ENCODE assay signal across 1 cellular context in the genomic region with DNA sequence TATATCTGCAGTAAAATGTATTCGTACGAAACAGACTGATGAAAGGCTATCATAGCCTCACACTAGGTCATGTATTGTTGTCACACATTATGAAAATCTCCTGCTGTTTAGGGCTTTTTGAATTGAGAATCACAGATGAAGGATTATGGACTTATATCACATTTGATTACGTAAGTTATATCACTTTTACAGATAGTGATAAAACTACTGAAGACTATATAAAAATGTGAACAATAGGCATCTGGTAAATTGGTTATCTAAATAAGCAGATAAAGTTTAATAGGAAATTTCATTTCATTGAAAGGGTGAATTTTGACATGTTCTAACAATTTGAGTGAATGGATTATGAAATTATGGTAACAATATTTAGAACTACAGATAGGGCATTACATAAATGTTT.
TF ChIP-seq lines count a peak whose summit lies in the region.

No MANE protein-coding gene starts in this region.

TF ChIP-seq in SK-N-SH, 30 proteins besides CTCF, POLR2A, EP300 and RAD21:
- TF ChIP-seq USF2 (IDR thresholded peaks at IDR 0.05; ENCODE audit: borderline replicate concordance, low read depth, low read length) = no peak
- TF ChIP-seq PBX3 (IDR thresholded peaks at IDR 0.05) = no peak
- TF ChIP-seq FOXJ3 (CRISPR knock-in tag; IDR thresholded peaks at IDR 0.05) = no peak
- TF ChIP-seq REST (IDR thresholded peaks at IDR 0.05; ENCODE audit: low read depth, low read length) = no peak
- no peak for TF ChIP-seq EZH2phosphoT487 (IDR thresholded peaks at IDR 0.05; ENCODE audit: borderline replicate concordance, low read depth)
- no peak for TF ChIP-seq NFIC (IDR thresholded peaks at IDR 0.05; ENCODE audit: borderline replicate concordance)
- no peak for TF ChIP-seq CHD2 (IDR thresholded peaks at IDR 0.05; ENCODE audit: low read length, partially characterized antibody)
- TF ChIP-seq YY1 (IDR thresholded peaks at IDR 0.05; ENCODE audit: low read depth) = no peak
- TF ChIP-seq, protein P1, sequence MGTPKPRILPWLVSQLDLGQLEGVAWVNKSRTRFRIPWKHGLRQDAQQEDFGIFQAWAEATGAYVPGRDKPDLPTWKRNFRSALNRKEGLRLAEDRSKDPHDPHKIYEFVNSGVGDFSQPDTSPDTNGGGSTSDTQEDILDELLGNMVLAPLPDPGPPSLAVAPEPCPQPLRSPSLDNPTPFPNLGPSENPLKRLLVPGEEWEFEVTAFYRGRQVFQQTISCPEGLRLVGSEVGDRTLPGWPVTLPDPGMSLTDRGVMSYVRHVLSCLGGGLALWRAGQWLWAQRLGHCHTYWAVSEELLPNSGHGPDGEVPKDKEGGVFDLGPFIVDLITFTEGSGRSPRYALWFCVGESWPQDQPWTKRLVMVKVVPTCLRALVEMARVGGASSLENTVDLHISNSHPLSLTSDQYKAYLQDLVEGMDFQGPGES (IDR thresholded peaks at IDR 0.05; ENCODE audit: low read depth, low read length) = no peak
- TF ChIP-seq GABPA (IDR thresholded peaks at IDR 0.05; ENCODE audit: low read depth) = no peak
- no peak for TF ChIP-seq ZBTB33 (IDR thresholded peaks at IDR 0.05; ENCODE audit: borderline replicate concordance, low read depth)
- TF ChIP-seq RFX5 (IDR thresholded peaks at IDR 0.05; ENCODE audit: low read length) = no peak
- no peak for TF ChIP-seq USF1 (IDR thresholded peaks at IDR 0.05; ENCODE audit: borderline replicate concordance, low read depth)
- TF ChIP-seq SIN3A (IDR thresholded peaks at IDR 0.05; ENCODE audit: borderline replicate concordance, low read depth, low read length) = no peak
- TF ChIP-seq RCOR1 (IDR thresholded peaks at IDR 0.05; ENCODE audit: low read length) = no peak
- TF ChIP-seq FOSL2 (IDR thresholded peaks at IDR 0.05; ENCODE audit: borderline replicate concordance, low read depth) = no peak
- no peak for TF ChIP-seq GATA2 (CRISPR knock-in tag; IDR thresholded peaks at IDR 0.05)
- TF ChIP-seq MXI1 (IDR thresholded peaks at IDR 0.05; ENCODE audit: low read depth, low read length) = no peak
- no peak for TF ChIP-seq RXRA (IDR thresholded peaks at IDR 0.05; ENCODE audit: borderline replicate concordance, low read depth)
